In the genomic region with DNA sequence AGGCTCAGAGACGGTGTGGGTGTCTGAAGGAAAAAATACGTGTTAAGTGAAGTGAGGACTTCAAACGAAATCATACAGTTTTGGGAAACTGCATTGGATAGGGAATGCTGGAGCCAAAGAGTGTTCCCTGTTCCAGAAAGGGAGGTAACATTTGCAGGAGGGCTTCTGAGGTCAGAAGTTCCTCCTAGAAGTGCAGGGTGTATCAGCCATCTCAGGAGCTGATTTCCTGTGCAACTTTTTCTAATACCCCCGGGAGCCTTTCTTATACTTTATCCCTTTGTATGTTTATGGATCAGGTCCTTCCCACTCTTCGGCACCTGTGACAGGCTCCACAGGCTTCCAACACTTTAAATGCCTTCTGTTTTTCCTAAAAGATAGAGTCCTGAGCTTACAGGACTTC, we compare ENCODE assay signal across 19 cellular contexts. TPM values are rescaled to one million over a fixed set of nuclear protein-coding genes. Genes with fewer than 3 reads are reported as not detected.
A peak's percentile ranks its signal among the peaks of the same experiment; 100 is the strongest.
DNase-seq lines count a peak whose midpoint lies in the region; ATAC-seq and TF ChIP-seq lines count a peak whose summit lies in the region.
"Had no signal": no experiment of that assay in that cellular context is flagged by ENCODE, and none has a peak within 500 bp of the region (broad histone marks: within the 10 kb centered on the region; RNA-seq: fewer than 3 reads in every experiment).

No MANE protein-coding gene starts in this region.

- H3K27me3 ChIP-seq in left ventricle myocardium inferior (ENCODE audit: low read depth) = no peaks in the 10 kb centered on the region
- H3K27me3 ChIP-seq in hepatocyte = no peaks in the 10 kb centered on the region
- no peaks in the 10 kb centered on the region for H3K27me3 ChIP-seq in neural progenitor cell
- H3K27me3 ChIP-seq: SJSA1 had no signal

- H3K27me3 Mint-ChIP-seq in neural progenitor cell (ENCODE audit: insufficient read depth, low read depth) = no peaks in the 10 kb centered on the region

- H3K9ac ChIP-seq in neural progenitor cell = no peak overlapping the region
- H3K9ac ChIP-seq: GM23248 had no signal

- intact Hi-C loops in left ventricle myocardium inferior (cut with micrococcal nuclease) (no loop called here), Right ventricle myocardium inferior (cut with DNase I) (no loop called here)

- H3K4me1 Mint-ChIP-seq in neural progenitor cell = peaks cover 26% of the 10 kb centered on the region

- peaks cover 23% of the 10 kb centered on the region for H3K36me3 ChIP-seq in left ventricle myocardium inferior
- no peaks in the 10 kb centered on the region for H3K36me3 ChIP-seq in hepatocyte (replicated peaks; ENCODE audit: insufficient read depth, low read depth)
- no peaks in the 10 kb centered on the region for H3K36me3 ChIP-seq in neural progenitor cell

- ATAC-seq in Right ventricle myocardium inferior = no peak
- ATAC-seq in HG02623 (IDR thresholded peaks at IDR 0.05; ENCODE audit: unreplicated experiment) = no peak
- ATAC-seq in GM19035 (IDR thresholded peaks at IDR 0.05; ENCODE audit: unreplicated experiment) = no peak

- no peak overlapping the region for H3K4me2 ChIP-seq in hepatocyte
- H3K4me2 ChIP-seq in neural progenitor cell = no peak overlapping the region
- H3K4me2 ChIP-seq: PC-9 had no signal

- H3K27ac ChIP-seq in left ventricle myocardium inferior (replicated peaks) = peak overlapping the region; percentile 0
- H3K27ac ChIP-seq in hepatocyte = peak overlapping the region; percentile 30
- H3K27ac ChIP-seq in neural progenitor cell = no peak overlapping the region
- H3K27ac ChIP-seq: GM23248, PC-9, SJSA1 had no signal

- H3K4me1 ChIP-seq in left ventricle myocardium inferior = peaks cover 89% of the 10 kb centered on the region
- peaks cover 27% of the 10 kb centered on the region for H3K4me1 ChIP-seq in hepatocyte (ENCODE audit: insufficient read depth)
- H3K4me1 ChIP-seq in neural progenitor cell = peaks cover 23% of the 10 kb centered on the region

- peaks cover 23% of the 10 kb centered on the region for H3K36me3 Mint-ChIP-seq in neural progenitor cell

- H3K4me3 Mint-ChIP-seq in neural progenitor cell = no peak overlapping the region

- no peaks in the 10 kb centered on the region for H3K9me2 ChIP-seq in hepatocyte (replicated peaks; ENCODE audit: insufficient read depth)

- H4K20me1 ChIP-seq in hepatocyte (ENCODE audit: insufficient read depth, poor library complexity, severe bottlenecking) (peaks cover 5% of the 10 kb centered on the region), neural progenitor cell (ENCODE audit: low read depth) (peaks cover 98% of the 10 kb centered on the region)

- H3K9me3 ChIP-seq in left ventricle myocardium inferior (replicated peaks) (no peaks in the 10 kb centered on the region), hepatocyte (ENCODE audit: low read depth) (no peaks in the 10 kb centered on the region), neural progenitor cell (ENCODE audit: low read depth) (no peaks in the 10 kb centered on the region)
- H3K9me3 ChIP-seq: SJSA1 had no signal

- peaks cover 19% of the 10 kb centered on the region for H3F3A ChIP-seq in neural progenitor cell (ENCODE audit: low read depth)

- 71% methylated on average over 5 of the region's 5 CpGs for WGBS in hepatocyte (ENCODE audit: low lambda C conversion rate, missing lambda C conversion rate)

- peaks cover 87% of the 10 kb centered on the region for H3K79me2 ChIP-seq in hepatocyte
- peaks cover 82% of the 10 kb centered on the region for H3K79me2 ChIP-seq in neural progenitor cell (ENCODE audit: low read depth)

- peak overlapping the region; percentile 4 for H3K27ac Mint-ChIP-seq in neural progenitor cell

- H2AFZ ChIP-seq in hepatocyte (no peak overlapping the region), neural progenitor cell (replicated peaks) (no peak overlapping the region)
- H2AFZ ChIP-seq: GM23248, PC-9 had no signal

- no peak for DNase-seq in left ventricle myocardium inferior
- DNase-seq in Right ventricle myocardium inferior (ENCODE audit: missing footprints) = no peak
- no peak for DNase-seq in hepatocyte (ENCODE audit: low spot score)
- DNase-seq in neural progenitor cell (ENCODE audit: low spot score) = no peak
- DNase-seq in amygdala (lab: John Stamatoyannopoulos, UW) = no peak
- DNase-seq: DMS153, DND-41, H7, KG1, MM.1S, NCI-H2029, NCI-H446, NCI-H526, PC-9, Right ventricle myocardium superior had no signal

- no peaks in the 10 kb centered on the region for H3K9me3 Mint-ChIP-seq in neural progenitor cell

- TF ChIP-seq CTCF in left ventricle myocardium inferior (IDR thresholded peaks at IDR 0.05; ENCODE audit: borderline replicate concordance) = no peak
- TF ChIP-seq CTCF in hepatocyte (IDR thresholded peaks at IDR 0.05; ENCODE audit: poor library complexity) = no peak
- TF ChIP-seq CTCF in neural progenitor cell (IDR thresholded peaks at IDR 0.05) = no peak

- no peak overlapping the region for H3K4me3 ChIP-seq in left ventricle myocardium inferior
- H3K4me3 ChIP-seq in hepatocyte = no peak overlapping the region
- H3K4me3 ChIP-seq in neural progenitor cell = no peak overlapping the region
- H3K4me3 ChIP-seq: GM23248, PC-9, SJSA1 had no signal

RNA-seq across cellular contexts. Expression of gene ZNF664, which starts 24.9 kb away (rescaled TPM):
- 80.7 TPM for total RNA-seq in left ventricle myocardium inferior
- 86.6 TPM for total RNA-seq in Right ventricle myocardium inferior
- 63.9 and 80.4 TPM in 2 replicates for total RNA-seq in hepatocyte
- polyA plus RNA-seq in hepatocyte = 13.5 and 17.6 TPM in 2 replicates
- total RNA-seq in neural progenitor cell (ENCODE audit: low replicate concordance) = 133 and 172 TPM in 2 replicates

RNA-seq across cellular contexts. Expression of gene CCDC92, which starts 25.3 kb away (rescaled TPM):
- total RNA-seq in left ventricle myocardium inferior = 57.2 TPM
- total RNA-seq in Right ventricle myocardium inferior = 58.2 TPM
- 12.8 and 16.9 TPM in 2 replicates for total RNA-seq in hepatocyte
- polyA plus RNA-seq in hepatocyte = 58.8 and 60.2 TPM in 2 replicates
- 4.8 and 10.5 TPM in 2 replicates for total RNA-seq in neural progenitor cell (ENCODE audit: low replicate concordance)
